In the genomic region with DNA sequence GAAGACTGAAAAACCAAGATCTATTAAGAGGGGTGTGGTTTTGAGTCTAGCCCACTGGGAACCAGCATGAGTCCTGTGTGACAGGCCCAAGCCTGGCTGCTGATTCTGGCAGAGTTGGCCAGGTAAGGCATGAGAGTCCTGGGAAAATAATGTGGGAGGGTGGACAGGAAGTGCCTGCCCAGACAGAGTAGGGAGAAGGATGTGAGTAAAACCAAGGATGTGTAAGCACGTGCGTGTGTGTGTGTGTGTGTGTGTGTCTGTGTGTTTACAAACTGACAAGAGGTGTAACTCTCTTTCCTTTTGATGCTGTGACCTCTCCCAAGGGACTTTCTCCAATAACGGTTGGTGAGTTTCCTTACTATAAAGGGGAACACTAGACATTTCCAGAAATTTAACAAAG, we compare ENCODE assay signal across 1 cellular context.
A peak's percentile ranks its signal among the peaks of the same experiment; 100 is the strongest.
TF ChIP-seq lines count a peak whose summit lies in the region.

No MANE protein-coding gene starts in this region.

TF ChIP-seq in GM12878, 131 proteins besides CTCF, POLR2A, EP300 and RAD21 (continued from another document):
- TF ChIP-seq E2F8 (IDR thresholded peaks at IDR 0.05; ENCODE audit: low read depth, partially characterized antibody) (no peak), IKZF1 (conservative IDR thresholded peaks at IDR 0.05) (0 out of 2 replicates have a peak, but pooled peaks have one; percentile 16), PBX3 (IDR thresholded peaks at IDR 0.05; ENCODE audit: insufficient replicate concordance, low read depth, low read length) (peak; percentile 22)
